ENCODE assay signal across 26 cellular contexts in genomic region chr13:90890435-90890834, GRCh38.
DNase-seq lines count a peak whose midpoint lies in the region; ATAC-seq and TF ChIP-seq lines count a peak whose summit lies in the region.
"Had no signal": no experiment of that assay in that cellular context is flagged by ENCODE, and none has a peak within 500 bp of the region (broad histone marks: within the 10 kb centered on the region; RNA-seq: fewer than 3 reads in every experiment).

No MANE protein-coding gene starts in this region.

- no peaks in the 10 kb centered on the region for H3K4me1 Mint-ChIP-seq in activated naive CD4-positive, alpha-beta T cell treated with anti-CD3 and anti-CD28 coated beads, Interleukin-2, amount 10 ng/mL, durations not matched to agents 7 days and 5 days
- H3K4me1 Mint-ChIP-seq: B cell, H9 had no signal

- DNase-seq in NCI-H82 (lab: John Stamatoyannopoulos, UW) (peak; percentile 12), NCI-H82 treated with DMSO at 0.1 percent for 48 hours (lab: John Stamatoyannopoulos, UW; ENCODE audit: unreplicated experiment) (no peak), epithelial cell of proximal tubule (ENCODE audit: low read depth) (peak; percentile 79), lower lobe of right lung (no peak), midbrain (lab: John Stamatoyannopoulos, UW) (no peak), sciatic nerve (ENCODE audit: low spot score) (no peak)
- DNase-seq in activated naive CD4-positive, alpha-beta T cell treated with anti-CD3 and anti-CD28 coated beads, Interleukin-2, amount 50 U/mL, for 72 hours (ENCODE audit: low spot score in 2 of 2) = no peak
- DNase-seq in activated naive CD4-positive, alpha-beta T cell treated with anti-CD3 and anti-CD28 coated beads, Interleukin-2, amount 10 ng/mL, durations not matched to agents 7 days and 5 days = no peak
- DNase-seq: Caco-2; CD8-positive, alpha-beta T cell; GM23248; H9; Karpas-422; NCI-H1105; NCI-H146; NCI-H2029 treated with DMSO at 0.1 percent for 48 hours; NCI-H2171; NCI-H345; NCI-H748 treated with DMSO at 0.1 percent for 48 hours; NK-92 treated with Interleukin-12 subunit alpha and Interleukin-12 subunit beta, amount 100 ng/mL, for 24 hours; PC-3; Right ventricle myocardium superior had no signal

- no peak overlapping the region for H3K27ac Mint-ChIP-seq in activated naive CD4-positive, alpha-beta T cell treated with anti-CD3 and anti-CD28 coated beads, Interleukin-2, amount 50 U/mL, for 72 hours
- H3K27ac Mint-ChIP-seq in activated naive CD4-positive, alpha-beta T cell treated with anti-CD3 and anti-CD28 coated beads, Interleukin-2, amount 10 ng/mL, durations not matched to agents 7 days and 5 days = no peak overlapping the region
- H3K27ac Mint-ChIP-seq: B cell; CD8-positive, alpha-beta T cell; H9 had no signal

- no peaks in the 10 kb centered on the region for H3K27me3 Mint-ChIP-seq in activated naive CD4-positive, alpha-beta T cell treated with anti-CD3 and anti-CD28 coated beads, Interleukin-2, amount 10 ng/mL, durations not matched to agents 7 days and 5 days
- H3K27me3 Mint-ChIP-seq: B cell had no signal

- H3K9me3 Mint-ChIP-seq in activated naive CD4-positive, alpha-beta T cell treated with anti-CD3 and anti-CD28 coated beads, Interleukin-2, amount 50 U/mL, for 72 hours = peaks cover 5 to 12% of the 10 kb centered on the region in 2 donors
- no peaks in the 10 kb centered on the region for H3K9me3 Mint-ChIP-seq in activated naive CD4-positive, alpha-beta T cell treated with anti-CD3 and anti-CD28 coated beads, Interleukin-2, amount 10 ng/mL, durations not matched to agents 7 days and 5 days
- H3K9me3 Mint-ChIP-seq: H9 had no signal

- no peak overlapping the region for H3K27ac ChIP-seq in lower lobe of right lung
- H3K27ac ChIP-seq: 22Rv1, C4-2B, GM23248, SJSA1 had no signal

- CTCF ChIA-PET in activated naive CD4-positive, alpha-beta T cell treated with anti-CD3 and anti-CD28 coated beads, Interleukin-2, amount 10 ng/mL, durations not matched to agents 7 days and 5 days (lab: Charles Lee) = no interaction called here

- H3K9me3 ChIP-seq in lower lobe of right lung = no peaks in the 10 kb centered on the region
- H3K9me3 ChIP-seq: Caco-2, SJSA1 had no signal

- H3K36me3 ChIP-seq in lower lobe of right lung = no peaks in the 10 kb centered on the region
- H3K36me3 ChIP-seq: SJSA1 had no signal

- no peaks in the 10 kb centered on the region for H3K27me3 ChIP-seq in lower lobe of right lung (ENCODE audit: low read depth)
- H3K27me3 ChIP-seq: SJSA1 had no signal

- H3K4me3 ChIP-seq in epithelial cell of proximal tubule (ENCODE audit: low read depth, low read length) (no peak overlapping the region), lower lobe of right lung (no peak overlapping the region)
- H3K4me3 ChIP-seq: GM23248, SJSA1 had no signal

- H3K4me1 ChIP-seq in lower lobe of right lung = no peaks in the 10 kb centered on the region
- H3K4me1 ChIP-seq: Caco-2, SJSA1 had no signal

- no peaks in the 10 kb centered on the region for H3K36me3 Mint-ChIP-seq in activated naive CD4-positive, alpha-beta T cell treated with anti-CD3 and anti-CD28 coated beads, Interleukin-2, amount 50 U/mL, for 72 hours
- no peaks in the 10 kb centered on the region for H3K36me3 Mint-ChIP-seq in activated naive CD4-positive, alpha-beta T cell treated with anti-CD3 and anti-CD28 coated beads, Interleukin-2, amount 10 ng/mL, durations not matched to agents 7 days and 5 days
- H3K36me3 Mint-ChIP-seq: CD8-positive, alpha-beta T cell had no signal

- ATAC-seq in lower lobe of right lung (peak; percentile 50 to 69), sciatic nerve (no peak)
- no peak for ATAC-seq in activated naive CD4-positive, alpha-beta T cell treated with anti-CD3 and anti-CD28 coated beads, Interleukin-2, amount 50 U/mL, for 72 hours
- ATAC-seq: CD8-positive, alpha-beta T cell; PC-3 had no signal

- intact Hi-C loops in lower lobe of right lung (cut with DNase I) (no loop called here), sciatic nerve (cut with DNase I) (no loop called here)

- TF ChIP-seq CTCF in epithelial cell of proximal tubule (conservative IDR thresholded peaks at IDR 0.05; ENCODE audit: low read depth, low read length) (no peak), lower lobe of right lung (IDR thresholded peaks at IDR 0.05) (no peak)

- H3K4me3 Mint-ChIP-seq in activated naive CD4-positive, alpha-beta T cell treated with anti-CD3 and anti-CD28 coated beads, Interleukin-2, amount 10 ng/mL, durations not matched to agents 7 days and 5 days = no peak overlapping the region
- H3K4me3 Mint-ChIP-seq: B cell; CD8-positive, alpha-beta T cell; H9 had no signal

Comparison
In these comparisons a context has a peak if more than half of its experiments do, and no peak if none do; other contexts are left out.
1. DNase-seq: peak in NCI-H82 (single experiment) and epithelial cell of proximal tubule (single experiment); none in NCI-H82 treated with DMSO at 0.1 percent for 48 hours (single experiment), lower lobe of right lung (single experiment), activated naive CD4-positive, alpha-beta T cell treated with anti-CD3 and anti-CD28 coated beads, Interleukin-2, amount 50 U/mL, for 72 hours (0 of 2), midbrain (single experiment), sciatic nerve (single experiment) and activated naive CD4-positive, alpha-beta T cell treated with anti-CD3 and anti-CD28 coated beads, Interleukin-2, amount 10 ng/mL, durations not matched to agents 7 days and 5 days (single experiment).
2. ATAC-seq: peak in lower lobe of right lung (2 of 2); none in activated naive CD4-positive, alpha-beta T cell treated with anti-CD3 and anti-CD28 coated beads, Interleukin-2, amount 50 U/mL, for 72 hours (0 of 2) and sciatic nerve (single experiment).